In genomic region chr10:101772895-101773761, GRCh38 we compare ENCODE assay signal across 28 cellular contexts. TPM values are rescaled to one million over a fixed set of nuclear protein-coding genes. Genes with fewer than 3 reads are reported as not detected.
A peak's percentile ranks its signal among the peaks of the same experiment; 100 is the strongest.
DNase-seq lines count a peak whose midpoint lies in the region; ATAC-seq and TF ChIP-seq lines count a peak whose summit lies in the region.
"Had no signal": no experiment of that assay in that cellular context is flagged by ENCODE, and none has a peak within 500 bp of the region (broad histone marks: within the 10 kb centered on the region; RNA-seq: fewer than 3 reads in every experiment).

No MANE protein-coding gene starts in this region.

- H3K79me2 ChIP-seq in MM.1S (ENCODE audit: low read length): no peaks in the 10 kb centered on the region

- peaks cover 69% of the 10 kb centered on the region for H3K27me3 Mint-ChIP-seq in osteocyte (ENCODE audit: unreplicated experiment)

- H3K4me3 ChIP-seq in SJCRH30 (peak overlapping the region; percentile 72), iPS-18c (ENCODE audit: insufficient read depth, low read depth, low read length) (0 out of 2 replicates have a peak overlapping the region, but pooled peaks have one; percentile 11), MM.1S (ENCODE audit: low read length) (no peak overlapping the region)
- H3K4me3 ChIP-seq: left ventricle myocardium inferior, psoas muscle had no signal

- TF ChIP-seq CTCF in GM13976 (IDR thresholded peaks at IDR 0.05; ENCODE audit: borderline replicate concordance, control extremely low read depth, extremely low read depth, insufficient read depth, missing control alignments) (no peak), osteocyte (IDR thresholded peaks at IDR 0.05) (no peak), MM.1S (IDR thresholded peaks at IDR 0.05; ENCODE audit: low read length) (no peak)

- H3K36me3 ChIP-seq in SJCRH30 (peaks cover 45% of the 10 kb centered on the region), MM.1S (replicated peaks; ENCODE audit: insufficient read depth, low read length) (no peaks in the 10 kb centered on the region)
- H3K36me3 ChIP-seq: left ventricle myocardium inferior had no signal

- H3K4me1 ChIP-seq in SJCRH30 (peaks cover 85% of the 10 kb centered on the region), MM.1S (ENCODE audit: low read length) (no peaks in the 10 kb centered on the region)
- H3K4me1 ChIP-seq: Caco-2, psoas muscle had no signal

- in situ Hi-C loops in GM13976 (cut with MboI; ENCODE audit: low sequenced_read_pairs, unreplicated experiment): no loop called here

- DNase-seq in GM13976 (ENCODE audit: low spot score): peak; percentile 39
- DNase-seq in SJCRH30: no peak
- peak; percentile 60 for DNase-seq in osteocyte (ENCODE audit: extremely low spot score, unreplicated experiment)
- DNase-seq in stimulated activated effector memory CD8-positive, alpha-beta T cell treated with anti-CD3 and anti-CD28 coated beads, Interleukin-12 subunit alpha, Interleukin-12 subunit beta, amount 100 ng/mL, for 72 hours (ENCODE audit: low spot score in 2 of 2): no peak
- no peak for DNase-seq in GDM1 (lab: John Stamatoyannopoulos, UW)
- DNase-seq in Ammon's horn (ENCODE audit: low spot score): no peak
- DNase-seq in MM.1S: no peak
- DNase-seq: activated CD4-positive, alpha-beta T cell treated with anti-CD3 and anti-CD28 coated beads, Interleukin-2, amount 50 U/mL, for 48 hours; aorta; C1 segment of cervical spinal cord; caudate nucleus; DMS79 treated with DMSO at 0.1 percent for 48 hours; left ventricle myocardium inferior; NCI-H1417; NCI-H2081 treated with DMSO at 0.1 percent for 48 hours; NCI-H446; NCI-H82 had no signal

- no peak overlapping the region for H3K27ac Mint-ChIP-seq in osteocyte (ENCODE audit: unreplicated experiment)
- no peak overlapping the region for H3K27ac Mint-ChIP-seq in stimulated activated effector memory CD8-positive, alpha-beta T cell treated with anti-CD3 and anti-CD28 coated beads, Interleukin-12 subunit alpha, Interleukin-12 subunit beta, amount 100 ng/mL, for 72 hours
- H3K27ac Mint-ChIP-seq: activated naive CD8-positive, alpha-beta T cell; activated T-helper 2 cell treated with anti-CD3 and anti-CD28 coated beads, Interferon-gamma antibody, Interleukin-2, Interleukin-4, amounts not matched to agents 10 μg/mL and 5 μg/mL and 100 μg/mL, durations not matched to agents 14 hours and 24 hours and 36 hours; dendritic cell treated with granulocyte-macrophage colony-stimulating factor and Interleukin-4, amounts not matched to agents 40 ng/mL and 50 ng/mL, for 4 days had no signal

- no peak overlapping the region for H3K4me3 Mint-ChIP-seq in osteocyte (ENCODE audit: unreplicated experiment)
- no peak overlapping the region for H3K4me3 Mint-ChIP-seq in stimulated activated effector memory CD8-positive, alpha-beta T cell treated with anti-CD3 and anti-CD28 coated beads, Interleukin-12 subunit alpha, Interleukin-12 subunit beta, amount 100 ng/mL, for 72 hours
- H3K4me3 Mint-ChIP-seq: activated naive CD8-positive, alpha-beta T cell; dendritic cell treated with granulocyte-macrophage colony-stimulating factor and Interleukin-4, amounts not matched to agents 40 ng/mL and 50 ng/mL, for 4 days had no signal

- no peaks in the 10 kb centered on the region for H4K20me1 ChIP-seq in MM.1S (ENCODE audit: insufficient read depth, low read length)

- H3K36me3 Mint-ChIP-seq in osteocyte (ENCODE audit: unreplicated experiment): no peaks in the 10 kb centered on the region
- H3K36me3 Mint-ChIP-seq in stimulated activated effector memory CD8-positive, alpha-beta T cell treated with anti-CD3 and anti-CD28 coated beads, Interleukin-12 subunit alpha, Interleukin-12 subunit beta, amount 100 ng/mL, for 72 hours: no peaks in the 10 kb centered on the region

- H3K27me3 ChIP-seq in SJCRH30 (no peaks in the 10 kb centered on the region), MM.1S (replicated peaks; ENCODE audit: insufficient read depth, low read length) (peaks cover 73% of the 10 kb centered on the region)

- H3K9ac ChIP-seq in MM.1S (ENCODE audit: low read length): no peak overlapping the region

- H3F3A ChIP-seq in MM.1S (ENCODE audit: insufficient read depth, low read length): no peaks in the 10 kb centered on the region

- no peak for ATAC-seq in stimulated activated effector memory CD8-positive, alpha-beta T cell treated with anti-CD3 and anti-CD28 coated beads, Interleukin-12 subunit alpha, Interleukin-12 subunit beta, amount 100 ng/mL, for 72 hours
- ATAC-seq: HCT116, psoas muscle had no signal

- H3K27ac ChIP-seq in SJCRH30: peak overlapping the region; percentile 100
- no peak overlapping the region for H3K27ac ChIP-seq in MM.1S (ENCODE audit: low read length)
- H3K27ac ChIP-seq: HL-60, left ventricle myocardium inferior, psoas muscle, RWPE1 had no signal

- H3K9me2 ChIP-seq in MM.1S (replicated peaks; ENCODE audit: insufficient read depth, low read length): no peaks in the 10 kb centered on the region

- no peak overlapping the region for H2AFZ ChIP-seq in MM.1S (ENCODE audit: low read length)

- H3K4me1 Mint-ChIP-seq in osteocyte (ENCODE audit: unreplicated experiment): peaks cover 12% of the 10 kb centered on the region
- H3K4me1 Mint-ChIP-seq in stimulated activated effector memory CD8-positive, alpha-beta T cell treated with anti-CD3 and anti-CD28 coated beads, Interleukin-12 subunit alpha, Interleukin-12 subunit beta, amount 100 ng/mL, for 72 hours: peaks cover 24% of the 10 kb centered on the region

- H3K9me3 Mint-ChIP-seq in osteocyte (ENCODE audit: unreplicated experiment): no peaks in the 10 kb centered on the region
- no peaks in the 10 kb centered on the region for H3K9me3 Mint-ChIP-seq in stimulated activated effector memory CD8-positive, alpha-beta T cell treated with anti-CD3 and anti-CD28 coated beads, Interleukin-12 subunit alpha, Interleukin-12 subunit beta, amount 100 ng/mL, for 72 hours
- H3K9me3 Mint-ChIP-seq: activated T-helper 2 cell treated with anti-CD3 and anti-CD28 coated beads, Interferon-gamma antibody, Interleukin-2, Interleukin-4, amounts not matched to agents 10 μg/mL and 5 μg/mL and 100 μg/mL, durations not matched to agents 14 hours and 24 hours and 36 hours; dendritic cell treated with granulocyte-macrophage colony-stimulating factor and Interleukin-4, amounts not matched to agents 40 ng/mL and 50 ng/mL, for 4 days had no signal

- no peak overlapping the region for H3K4me2 ChIP-seq in MM.1S (ENCODE audit: low read depth, low read length)

- H3K9me3 ChIP-seq in SJCRH30 (replicated peaks) (no peaks in the 10 kb centered on the region), iPS-18c (ENCODE audit: control insufficient read depth, insufficient read depth, low read length) (peaks cover 2% of the 10 kb centered on the region), MM.1S (replicated peaks; ENCODE audit: insufficient read depth, low read length) (no peaks in the 10 kb centered on the region)
- H3K9me3 ChIP-seq: Caco-2, left ventricle myocardium inferior, psoas muscle had no signal

RNA-seq across cellular contexts. Expression of gene FGF8, which starts 2.8 kb away (rescaled TPM):
- total RNA-seq in SJCRH30 (2014; rRNA removed; shearing (Covaris generic)): 115 and 123 TPM in 2 replicates
- not detected in 2 replicates for total RNA-seq in osteocyte
- total RNA-seq: activated T-helper 2 cell treated with anti-CD3 and anti-CD28 coated beads, Interferon-gamma antibody, Interleukin-2, Interleukin-4, amounts not matched to agents 10 μg/mL and 5 μg/mL and 100 μg/mL, durations not matched to agents 14 hours and 24 hours and 36 hours; aorta; left ventricle myocardium inferior; mononuclear cell; psoas muscle; subcutaneous adipose tissue had no signal

RNA-seq across cellular contexts. Expression of gene NPM3, which starts 10.1 kb away (rescaled TPM):
- total RNA-seq in SJCRH30 (2014; rRNA removed; shearing (Covaris generic)): 238 and 287 TPM in 2 replicates
- total RNA-seq in osteocyte: 35.6 and 42.6 TPM in 2 replicates

RNA-seq across cellular contexts. Expression of gene OGA, which starts 45.1 kb away (rescaled TPM):
- 110 and 132 TPM in 2 replicates for total RNA-seq in SJCRH30 (2014; rRNA removed; shearing (Covaris generic))
- total RNA-seq in osteocyte: 113 and 127 TPM in 2 replicates

Comparison
In these comparisons a context has a peak if more than half of its experiments do, and no peak if none do; other contexts are left out.
1. DNase-seq: peak in GM13976 (single experiment) and osteocyte (single experiment); none in SJCRH30 (0 of 2), stimulated activated effector memory CD8-positive, alpha-beta T cell treated with anti-CD3 and anti-CD28 coated beads, Interleukin-12 subunit alpha, Interleukin-12 subunit beta, amount 100 ng/mL, for 72 hours (0 of 2), GDM1 (single experiment), Ammon's horn (single experiment) and MM.1S (single experiment).
2. RNA of gene FGF8, which starts 2.8 kb away (total RNA-seq): 115 to 123 TPM in SJCRH30; not detected in osteocyte; every median in the first group is over 10 times any median in the second.